Comparison of ENCODE assay signal across 20 cellular contexts in the genomic region with DNA sequence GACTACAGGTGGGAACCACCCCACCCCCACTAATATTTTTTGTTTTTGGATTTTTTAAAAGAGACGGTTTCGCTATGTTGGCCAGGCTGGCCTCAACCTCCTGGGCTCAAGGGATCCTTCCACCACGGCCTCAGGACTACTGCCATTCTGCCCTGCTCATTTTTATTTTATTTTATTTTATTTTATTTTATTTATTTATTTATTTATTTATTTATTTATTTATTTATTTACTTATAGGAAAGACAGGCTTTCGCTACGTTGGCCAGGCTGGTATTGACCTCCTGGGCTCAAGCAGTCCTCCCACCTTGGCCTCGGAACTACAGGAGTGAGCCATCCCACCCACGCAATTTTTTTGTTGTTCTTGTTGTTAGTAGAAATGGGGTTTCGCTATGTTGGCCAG. TPM values are rescaled to one million over a fixed set of nuclear protein-coding genes. Genes with fewer than 3 reads are reported as not detected.
"Had no signal": no experiment of that assay in that cellular context is flagged by ENCODE, and none has a peak within 500 bp of the region (broad histone marks: within the 10 kb centered on the region; RNA-seq: fewer than 3 reads in every experiment).

No MANE protein-coding gene starts in this region.

RNA-seq across cellular contexts. Expression of gene SSX7, which starts 0.8 kb away (rescaled TPM):
- total RNA-seq: activated naive CD4-positive, alpha-beta T cell treated with anti-CD3 and anti-CD28 coated beads for 36 hours; activated naive CD4-positive, alpha-beta T cell treated with anti-CD3 and anti-CD28 coated beads, Interleukin-2, amount 50 U/mL, for 72 hours; activated naive CD8-positive, alpha-beta T cell treated with anti-CD3 and anti-CD28 coated beads for 36 hours; activated naive CD8-positive, alpha-beta T cell treated with anti-CD3 and anti-CD28 coated beads, Interleukin-2, amount 10 ng/mL, durations not matched to agents 7 days and 5 days; activated T-cell treated with anti-CD3 and anti-CD28 coated beads, Interleukin-2, amount 50 U/mL, for 4 hours; activated T-cell treated with anti-CD3 and anti-CD28 coated beads, Interleukin-2, amount 50 U/mL, for 72 hours; activated T-helper 1 cell treated with anti-CD3 and anti-CD28 coated beads, Interleukin-12 subunit alpha, Interleukin-12 subunit beta, Interleukin-2, Interleukin-4 antibody, amounts not matched to agents 30 ng/mL and 10 ng/mL and 1 ng/mL, durations not matched to agents 14 hours and 24 hours and 36 hours; activated T-helper 17 cell treated with anti-CD3 and anti-CD28 coated beads, Interleukin-2, amount 50 U/mL, for 72 hours; activated T-helper 2 cell treated with anti-CD3 and anti-CD28 coated beads, Interferon-gamma antibody, Interleukin-2, Interleukin-4, amounts not matched to agents 10 μg/mL and 5 μg/mL and 100 μg/mL, durations not matched to agents 14 hours and 24 hours and 36 hours; adrenal gland; aorta; ascending aorta; astrocyte; body of pancreas; breast epithelium; bronchial epithelial cell; cardiac muscle cell; cardiac septum; cerebellum; chondrocyte had no signal

RNA-seq across cellular contexts. Expression of gene SSX2, which starts 51.5 kb away (rescaled TPM):
- total RNA-seq: activated naive CD4-positive, alpha-beta T cell treated with anti-CD3 and anti-CD28 coated beads for 36 hours; activated naive CD4-positive, alpha-beta T cell treated with anti-CD3 and anti-CD28 coated beads, Interleukin-2, amount 50 U/mL, for 72 hours; activated naive CD8-positive, alpha-beta T cell treated with anti-CD3 and anti-CD28 coated beads for 36 hours; activated naive CD8-positive, alpha-beta T cell treated with anti-CD3 and anti-CD28 coated beads, Interleukin-2, amount 10 ng/mL, durations not matched to agents 7 days and 5 days; activated T-cell treated with anti-CD3 and anti-CD28 coated beads, Interleukin-2, amount 50 U/mL, for 72 hours; activated T-helper 1 cell treated with anti-CD3 and anti-CD28 coated beads, Interleukin-12 subunit alpha, Interleukin-12 subunit beta, Interleukin-2, Interleukin-4 antibody, amounts not matched to agents 30 ng/mL and 10 ng/mL and 1 ng/mL, durations not matched to agents 14 hours and 24 hours and 36 hours; activated T-helper 17 cell treated with anti-CD3 and anti-CD28 coated beads, Interleukin-2, amount 50 U/mL, for 72 hours; activated T-helper 2 cell treated with anti-CD3 and anti-CD28 coated beads, Interferon-gamma antibody, Interleukin-2, Interleukin-4, amounts not matched to agents 10 μg/mL and 5 μg/mL and 100 μg/mL, durations not matched to agents 14 hours and 24 hours and 36 hours; adrenal gland; aorta; ascending aorta; astrocyte; body of pancreas; breast epithelium; bronchial epithelial cell; cardiac muscle cell; cardiac septum; cerebellum; chondrocyte had no signal
